Comparison of ENCODE assay signal across 13 cellular contexts in the genomic region with DNA sequence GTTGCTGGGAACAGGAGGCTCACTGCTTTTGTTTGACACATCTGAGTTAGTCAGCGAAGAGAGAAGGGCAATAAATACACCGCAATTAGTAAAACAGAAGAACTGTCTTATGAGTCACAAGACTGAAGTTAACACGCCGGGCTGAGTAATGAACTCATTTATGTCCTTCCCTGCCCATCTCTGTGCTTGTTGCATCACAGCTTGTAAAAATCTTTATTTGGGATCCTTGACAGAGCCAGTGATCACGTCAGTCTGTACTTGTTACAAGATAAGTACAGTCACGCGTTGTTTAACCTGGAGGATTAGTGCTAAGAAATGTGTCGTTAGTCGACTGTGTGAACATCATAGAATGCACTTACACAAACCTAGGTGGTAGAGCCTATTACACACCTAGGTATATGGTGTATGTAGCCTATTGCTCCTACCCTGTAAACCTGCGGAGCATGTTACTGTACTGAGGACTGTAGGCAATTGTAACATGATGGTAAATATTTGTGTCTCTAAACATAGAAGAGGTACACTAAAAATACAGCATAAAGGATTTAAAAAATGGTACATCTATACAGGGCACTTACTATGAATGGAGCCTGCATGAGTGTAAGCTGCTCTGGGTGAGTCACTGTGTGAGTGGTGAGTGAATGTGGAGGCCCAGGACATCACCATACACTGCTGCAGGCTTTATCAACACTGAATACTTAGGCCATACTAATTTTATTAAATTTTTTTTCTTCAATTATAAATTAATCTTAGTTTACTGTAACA.
DNase-seq lines count a peak whose midpoint lies in the region; ATAC-seq and TF ChIP-seq lines count a peak whose summit lies in the region.
"Had no signal": no experiment of that assay in that cellular context is flagged by ENCODE, and none has a peak within 500 bp of the region (broad histone marks: within the 10 kb centered on the region; RNA-seq: fewer than 3 reads in every experiment).

No MANE protein-coding gene starts in this region.

- DNase-seq in A172 (ENCODE audit: low spot score): peak; percentile 71
- DNase-seq in MV-4-11 (lab: John Stamatoyannopoulos, UW): peak; percentile 97
- DNase-seq in epithelial cell of proximal tubule (ENCODE audit: low read depth): peak; percentile 71
- no peak for DNase-seq in Peyer's patch
- DNase-seq in NCI-H2029 (lab: John Stamatoyannopoulos, UW): no peak
- no peak for DNase-seq in NCI-H526 treated with DMSO at 0.1 percent for 48 hours (lab: John Stamatoyannopoulos, UW)
- DNase-seq: gastrocnemius medialis, H7, NCI-H2107 had no signal

- no peaks in the 10 kb centered on the region for H3K9me3 ChIP-seq in Peyer's patch
- H3K9me3 ChIP-seq: BLaER1 treated with 17β-estradiol and CSF1 and Interleukin-3, amounts not matched to agents 10 nM and 100 nM; gastrocnemius medialis had no signal

- no peaks in the 10 kb centered on the region for H3K4me1 ChIP-seq in Peyer's patch
- H3K4me1 ChIP-seq: gastrocnemius medialis had no signal

- TF ChIP-seq CTCF in epithelial cell of proximal tubule (conservative IDR thresholded peaks at IDR 0.05; ENCODE audit: low read depth, low read length) (no peak), Peyer's patch (IDR thresholded peaks at IDR 0.05) (no peak)

- H3K27ac ChIP-seq in Peyer's patch: no peak overlapping the region
- H3K27ac ChIP-seq: BLaER1 treated with 17β-estradiol and CSF1 and Interleukin-3, amounts not matched to agents 10 nM and 100 nM; gastrocnemius medialis had no signal

- H3K4me3 ChIP-seq in epithelial cell of proximal tubule (ENCODE audit: low read depth, low read length) (no peak overlapping the region), Peyer's patch (no peak overlapping the region)
- H3K4me3 ChIP-seq: BLaER1 treated with 17β-estradiol and CSF1 and Interleukin-3, amounts not matched to agents 10 nM and 100 nM; gastrocnemius medialis; lung had no signal

- ATAC-seq in GM18867 (IDR thresholded peaks at IDR 0.05; ENCODE audit: unreplicated experiment) (peak; percentile 47), HG03097 (IDR thresholded peaks at IDR 0.05; ENCODE audit: low FRiP score, unreplicated experiment) (no peak)
- ATAC-seq: gastrocnemius medialis had no signal

- TF ChIP-seq POLR2A in Peyer's patch (IDR thresholded peaks at IDR 0.05): no peak

- H3K36me3 ChIP-seq in Peyer's patch: no peaks in the 10 kb centered on the region
- H3K36me3 ChIP-seq: BLaER1 treated with 17β-estradiol and CSF1 and Interleukin-3, amounts not matched to agents 10 nM and 100 nM; gastrocnemius medialis had no signal

- no peaks in the 10 kb centered on the region for H3K27me3 ChIP-seq in Peyer's patch
- H3K27me3 ChIP-seq: BLaER1 treated with 17β-estradiol and CSF1 and Interleukin-3, amounts not matched to agents 10 nM and 100 nM; gastrocnemius medialis had no signal

Comparison
In these comparisons a context has a peak if more than half of its experiments do, and no peak if none do; other contexts are left out.
1. DNase-seq: peak in A172 (single experiment), MV-4-11 (single experiment) and epithelial cell of proximal tubule (single experiment); none in Peyer's patch (0 of 3), NCI-H2029 (single experiment) and NCI-H526 treated with DMSO at 0.1 percent for 48 hours (single experiment).